Comparison of ENCODE assay signal across 10 cellular contexts in the genomic region with DNA sequence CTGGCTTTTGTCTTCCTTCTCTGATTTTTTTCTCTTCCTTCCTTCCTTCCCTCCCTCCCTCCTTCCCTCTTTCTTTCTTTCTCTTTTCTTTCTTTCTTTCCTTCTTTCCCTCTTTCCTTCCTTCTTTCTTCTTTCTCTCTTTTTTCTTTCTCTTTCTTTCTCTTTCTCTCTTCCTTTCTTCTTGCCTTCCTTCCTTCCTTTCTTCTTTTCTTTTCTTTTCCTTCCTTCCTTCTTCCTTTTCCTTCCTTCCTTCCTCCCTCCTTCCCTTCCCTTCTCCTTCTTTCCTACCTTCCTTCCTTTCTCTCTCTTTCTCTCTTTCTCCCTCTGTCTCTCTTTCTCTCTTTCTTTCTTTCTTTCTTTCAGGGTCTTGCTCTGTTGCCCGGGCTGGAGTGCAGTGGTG. TPM values are rescaled to one million over a fixed set of nuclear protein-coding genes. Genes with fewer than 3 reads are reported as not detected.
"Had no signal": no experiment of that assay in that cellular context is flagged by ENCODE, and none has a peak within 500 bp of the region (broad histone marks: within the 10 kb centered on the region; RNA-seq: fewer than 3 reads in every experiment).

No MANE protein-coding gene starts in this region.

- H3K27ac ChIP-seq: HL-60, KMS-11 had no signal

- H3K9me3 Mint-ChIP-seq: IgD-negative memory B cell had no signal

- H3K4me2 ChIP-seq: KMS-11 had no signal

- FAIRE-seq: HTR-8/SVneo had no signal

- H3K4me3 Mint-ChIP-seq: IgD-negative memory B cell had no signal

- H3K27ac Mint-ChIP-seq: IgD-negative memory B cell had no signal

- H3K9ac ChIP-seq: KMS-11 had no signal

- DNase-seq: IMR-90, Karpas-422, KBM-7, KG1 had no signal

RNA-seq across cellular contexts. Expression of a gene that starts 54.4 kb away (rescaled TPM):
- total RNA-seq: HT-29, HT1080, IMR-90 had no signal
- polyA plus RNA-seq: IgD-negative memory B cell, IMR-90 had no signal
